In the genomic region with DNA sequence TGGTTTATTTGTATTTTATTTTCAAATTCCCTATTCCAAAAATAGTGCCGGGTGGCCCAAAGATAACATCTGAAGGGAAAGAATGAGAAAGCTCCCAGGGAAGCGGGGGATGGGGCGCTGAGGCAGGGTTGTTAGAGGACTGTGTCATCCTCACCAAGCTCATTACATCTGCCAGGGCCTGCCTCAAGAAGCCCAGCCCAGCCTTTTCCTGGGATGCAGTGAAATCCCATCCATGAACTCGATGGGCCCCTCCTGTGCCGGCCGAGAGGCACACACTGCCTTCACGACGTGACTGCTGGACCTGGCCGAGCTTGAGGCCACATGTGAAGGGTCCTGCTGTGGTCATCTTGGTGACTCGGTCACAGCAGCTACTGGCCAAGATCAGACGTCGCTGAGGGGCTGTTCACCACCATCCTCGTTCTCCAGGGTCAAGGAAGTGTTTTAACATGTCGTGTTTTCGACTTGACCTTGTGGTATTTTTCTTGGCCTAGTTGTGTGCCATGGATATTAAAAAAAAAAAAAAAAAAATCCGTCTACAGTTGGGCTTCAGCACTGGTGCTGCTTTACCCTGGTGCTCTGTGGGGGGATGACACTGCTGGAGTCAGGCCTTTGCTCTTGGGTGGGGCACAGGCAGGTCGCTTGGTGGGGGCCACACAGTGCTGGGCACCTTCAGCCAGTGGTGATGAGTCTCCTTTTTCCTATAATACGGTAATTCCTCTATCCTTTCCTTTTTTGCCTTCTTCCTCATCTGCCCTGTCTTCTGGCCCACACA, we compare ENCODE assay signal across 10 cellular contexts. TPM values are rescaled to one million over a fixed set of nuclear protein-coding genes. Genes with fewer than 3 reads are reported as not detected.
A peak's percentile ranks its signal among the peaks of the same experiment; 100 is the strongest.
DNase-seq lines count a peak whose midpoint lies in the region; ATAC-seq, FAIRE-seq and TF ChIP-seq lines count a peak whose summit lies in the region.
"Had no signal": no experiment of that assay in that cellular context is flagged by ENCODE, and none has a peak within 500 bp of the region (broad histone marks: within the 10 kb centered on the region; RNA-seq: fewer than 3 reads in every experiment).

No MANE protein-coding gene starts in this region.

- ATAC-seq in left lung (no peak), GM21576 (IDR thresholded peaks at IDR 0.05; ENCODE audit: unreplicated experiment) (no peak)

- peaks cover 0 to 75% of the 10 kb centered on the region in 2 donors for H3K36me3 ChIP-seq in left lung

- H3K27ac Mint-ChIP-seq in activated naive CD4-positive, alpha-beta T cell treated with anti-CD3 and anti-CD28 coated beads, Interleukin-2, amount 10 ng/mL, durations not matched to agents 7 days and 5 days: peak overlapping the region; percentile 68
- H3K27ac Mint-ChIP-seq in chondrocyte (ENCODE audit: unreplicated experiment) (peak overlapping the region; percentile 97), type B pancreatic cell (peak overlapping the region; percentile 54)

- no peak for FAIRE-seq in D721Med (lab: Jason Lieb, UNC)

- peaks cover 38% of the 10 kb centered on the region for H3K36me3 Mint-ChIP-seq in activated naive CD4-positive, alpha-beta T cell treated with anti-CD3 and anti-CD28 coated beads, Interleukin-2, amount 10 ng/mL, durations not matched to agents 7 days and 5 days
- H3K36me3 Mint-ChIP-seq in chondrocyte (ENCODE audit: low read depth) (peaks cover 25% of the 10 kb centered on the region), type B pancreatic cell (peaks cover 23% of the 10 kb centered on the region)

- no peaks in the 10 kb centered on the region for H3K9me3 ChIP-seq in left lung

- DNase-seq in activated naive CD4-positive, alpha-beta T cell treated with anti-CD3 and anti-CD28 coated beads, Interleukin-2, amount 10 ng/mL, durations not matched to agents 7 days and 5 days: no peak
- DNase-seq in activated naive CD4-positive, alpha-beta T cell treated with Interleukin-2 at 50 U/mL for 16 hours: no peak
- DNase-seq in chondrocyte (ENCODE audit: low spot score): no peak
- DNase-seq in left lung: peak in 1 of 2 donors; percentile 65
- DNase-seq in type B pancreatic cell (ENCODE audit: extremely low spot score, unreplicated experiment): no peak
- DNase-seq in kidney glomerular epithelial cell (lab: John Stamatoyannopoulos, UW): no peak
- no peak for DNase-seq in D721Med (ENCODE audit: insufficient read length, low spot score)

- no peaks in the 10 kb centered on the region for H3K27me3 ChIP-seq in left lung

- TF ChIP-seq CTCF in chondrocyte (IDR thresholded peaks at IDR 0.05) (no peak), left lung (IDR thresholded peaks at IDR 0.05) (no peak), type B pancreatic cell (conservative IDR thresholded peaks at IDR 0.05) (no peak), D721Med (IDR thresholded peaks at IDR 0.05; ENCODE audit: insufficient read depth, missing control alignments) (no peak)

- intact Hi-C loops in left lung (cut with DNase I): no loop called here

- H3K4me1 ChIP-seq in left lung: peaks cover 37 to 85% of the 10 kb centered on the region in 2 donors

- no peaks in the 10 kb centered on the region for H3K27me3 Mint-ChIP-seq in activated naive CD4-positive, alpha-beta T cell treated with anti-CD3 and anti-CD28 coated beads, Interleukin-2, amount 10 ng/mL, durations not matched to agents 7 days and 5 days
- H3K27me3 Mint-ChIP-seq in chondrocyte (ENCODE audit: low read depth) (no peaks in the 10 kb centered on the region), type B pancreatic cell (no peaks in the 10 kb centered on the region)

- H3K4me1 Mint-ChIP-seq in activated naive CD4-positive, alpha-beta T cell treated with anti-CD3 and anti-CD28 coated beads, Interleukin-2, amount 10 ng/mL, durations not matched to agents 7 days and 5 days: peaks cover 37% of the 10 kb centered on the region
- H3K4me1 Mint-ChIP-seq in chondrocyte (ENCODE audit: low read depth) (peaks cover 77% of the 10 kb centered on the region), type B pancreatic cell (ENCODE audit: unreplicated experiment) (peaks cover 54% of the 10 kb centered on the region)

- no peaks in the 10 kb centered on the region for H3K9me3 Mint-ChIP-seq in activated naive CD4-positive, alpha-beta T cell treated with anti-CD3 and anti-CD28 coated beads, Interleukin-2, amount 10 ng/mL, durations not matched to agents 7 days and 5 days
- no peaks in the 10 kb centered on the region for H3K9me3 Mint-ChIP-seq in chondrocyte (ENCODE audit: low read depth)
- no peaks in the 10 kb centered on the region for H3K9me3 Mint-ChIP-seq in type B pancreatic cell

- CTCF ChIA-PET in activated naive CD4-positive, alpha-beta T cell treated with anti-CD3 and anti-CD28 coated beads, Interleukin-2, amount 10 ng/mL, durations not matched to agents 7 days and 5 days (lab: Charles Lee): interaction anchor here (1.2 to 1.5 kb wide), 2 partner anchors 21 to 289 kb away, joined by 4 to 5 read pairs; no protein-coding TSS in a partner anchor

- H3K4me3 Mint-ChIP-seq in activated naive CD4-positive, alpha-beta T cell treated with anti-CD3 and anti-CD28 coated beads, Interleukin-2, amount 10 ng/mL, durations not matched to agents 7 days and 5 days: no peak overlapping the region
- peak overlapping the region; percentile 37 for H3K4me3 Mint-ChIP-seq in chondrocyte (ENCODE audit: unreplicated experiment)
- H3K4me3 Mint-ChIP-seq in type B pancreatic cell: peak overlapping the region; percentile 70

- H3K27ac ChIP-seq in left lung: peak overlapping the region; percentile 44 to 69
- H3K27ac ChIP-seq: C4-2B, SK-N-MC had no signal

- no peak overlapping the region for H3K4me3 ChIP-seq in left lung
- H3K4me3 ChIP-seq: SK-N-MC had no signal

RNA-seq across cellular contexts. Expression of a gene that starts 4.9 kb away (rescaled TPM):
- total RNA-seq in chondrocyte (10.0 to 13.1 TPM (median 10.3 TPM) in 3 replicates), left lung (10 to 100 TPM; 10.6 to 11.6 TPM), type B pancreatic cell (ENCODE audit: low replicate concordance) (16.2 and 20.1 TPM in 2 replicates)

RNA-seq across cellular contexts. Expression of a gene that starts 22.2 kb away (rescaled TPM):
- total RNA-seq in chondrocyte (85.2 to 93.6 TPM (median 86.4 TPM) in 3 replicates), left lung (10 to 100 TPM; 33.8 to 55.4 TPM), type B pancreatic cell (ENCODE audit: low replicate concordance) (65.1 and 68.0 TPM in 2 replicates)
